Comparison of ENCODE assay signal across 5 cellular contexts in genomic region chr9:18692962-18693361, GRCh38.
"Had no signal": no experiment of that assay in that cellular context is flagged by ENCODE, and none has a peak within 500 bp of the region (broad histone marks: within the 10 kb centered on the region; RNA-seq: fewer than 3 reads in every experiment).

No MANE protein-coding gene starts in this region.

- H2AFZ ChIP-seq: GM23338 had no signal

- ATAC-seq: GM23338, HepG2 had no signal

- DNase-seq: H9, HCEC 1CT had no signal

- H3K4me3 ChIP-seq: GM23338 had no signal

- H3K4me2 ChIP-seq: GM23338 had no signal

- H3K27ac ChIP-seq: HL-60 had no signal
